8 cellular contexts compared by ENCODE assay signal in the genomic region with DNA sequence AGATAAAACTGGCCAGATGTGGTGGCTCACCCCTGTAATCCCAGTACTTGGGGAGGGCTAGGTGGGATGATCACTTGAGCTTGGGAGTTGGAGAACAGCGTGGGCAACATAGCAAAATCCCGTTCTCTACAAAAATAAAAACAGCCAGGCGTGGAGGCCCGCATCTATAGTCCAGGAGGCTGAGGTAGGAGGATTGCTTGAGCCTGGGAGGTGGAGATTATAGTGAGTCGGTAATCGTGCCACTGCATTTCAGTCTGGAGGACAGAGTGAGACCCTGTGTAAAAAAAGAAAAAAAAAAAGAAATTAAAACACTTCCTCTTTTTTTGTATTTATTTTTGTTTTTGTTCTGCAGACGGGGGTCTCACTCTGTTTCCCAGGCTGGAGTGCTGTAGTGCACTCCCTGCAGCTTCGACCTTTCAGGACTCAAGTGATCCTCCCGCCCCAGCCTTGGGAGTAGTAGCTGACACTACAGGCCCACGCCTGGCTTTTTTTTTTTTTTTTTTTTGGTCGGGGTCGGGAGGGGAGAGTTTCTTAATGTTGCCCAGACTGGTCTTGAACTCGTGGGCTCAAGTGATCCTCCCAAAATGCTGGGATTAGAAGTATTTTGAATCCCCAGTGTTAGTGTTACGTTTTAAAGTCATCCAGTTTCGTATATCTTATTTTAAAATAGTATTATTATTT. TPM values are rescaled to one million over a fixed set of nuclear protein-coding genes. Genes with fewer than 3 reads are reported as not detected.
DNase-seq lines count a peak whose midpoint lies in the region; ATAC-seq and TF ChIP-seq lines count a peak whose summit lies in the region.

No MANE protein-coding gene starts in this region.

- TF ChIP-seq CTCF in left ventricle myocardium inferior (IDR thresholded peaks at IDR 0.05; ENCODE audit: borderline replicate concordance) (no peak), brain microvascular endothelial cell (IDR thresholded peaks at IDR 0.05; ENCODE audit: low read depth, low read length, missing control alignments) (no peak), mesothelial cell of epicardium (IDR thresholded peaks at IDR 0.05; ENCODE audit: unreplicated experiment) (no peak), vagina (IDR thresholded peaks at IDR 0.05) (no peak)

- H3K27me3 ChIP-seq in left ventricle myocardium inferior (ENCODE audit: low read depth) (no peaks in the 10 kb centered on the region), brain microvascular endothelial cell (replicated peaks) (no peaks in the 10 kb centered on the region), vagina (no peaks in the 10 kb centered on the region)

- H3K9me3 ChIP-seq in left ventricle myocardium inferior (replicated peaks) (no peaks in the 10 kb centered on the region), vagina (no peaks in the 10 kb centered on the region)

- peak overlapping the region; percentile 89 for H3K27ac Mint-ChIP-seq in mesothelial cell of epicardium

- H3K4me3 Mint-ChIP-seq in mesothelial cell of epicardium, result peak overlapping the region; percentile 96

- peaks cover 5% of the 10 kb centered on the region for H3K36me3 Mint-ChIP-seq in mesothelial cell of epicardium

- intact Hi-C loops in left ventricle myocardium inferior (cut with micrococcal nuclease) (no loop called here), Right ventricle myocardium superior (cut with DNase I) (no loop called here), vagina (cut with DNase I) (no loop called here)

- H3K36me3 ChIP-seq in left ventricle myocardium inferior, result no peaks in the 10 kb centered on the region
- H3K36me3 ChIP-seq in brain microvascular endothelial cell (replicated peaks), result no peaks in the 10 kb centered on the region
- H3K36me3 ChIP-seq in vagina, result no peaks in the 10 kb centered on the region

- H3K27me3 Mint-ChIP-seq in mesothelial cell of epicardium (ENCODE audit: low read depth), result no peaks in the 10 kb centered on the region

- DNase-seq in left ventricle myocardium inferior (no peak), Right ventricle myocardium superior (no peak), brain microvascular endothelial cell (no peak), mesothelial cell of epicardium (ENCODE audit: low spot score in 2 of 2, unreplicated experiment in 2 of 2) (no peak), vagina (ENCODE audit: extremely low spot score in 2 of 2) (no peak), NCI-H2171 treated with DMSO at 0.1 percent for 48 hours (lab: John Stamatoyannopoulos, UW) (no peak), DMS 273 (lab: John Stamatoyannopoulos, UW; ENCODE audit: unreplicated experiment) (no peak)
- DNase-seq in activated effector memory CD4-positive, alpha-beta T cell treated with anti-CD3 and anti-CD28 coated beads, Interleukin-2, amount 50 U/mL, for 16 hours, result no peak

- in situ Hi-C loops in brain microvascular endothelial cell (cut with HindIII; ENCODE audit: low pct_ligation_motif_present, low sequenced_read_pairs), result no loop called here

- TF ChIP-seq POLR2A in vagina (IDR thresholded peaks at IDR 0.05), result no peak

- peaks cover 15% of the 10 kb centered on the region for H3K4me1 Mint-ChIP-seq in mesothelial cell of epicardium

- peak overlapping the region; percentile 81 for H3K4me3 ChIP-seq in left ventricle myocardium inferior
- H3K4me3 ChIP-seq in brain microvascular endothelial cell (ENCODE audit: low read depth, low read length), result peak overlapping the region; percentile 91
- H3K4me3 ChIP-seq in vagina, result peak overlapping the region; percentile 61 to 75

- H3K4me1 ChIP-seq in left ventricle myocardium inferior (peaks cover 80% of the 10 kb centered on the region), vagina (peaks cover 57% of the 10 kb centered on the region)

- ATAC-seq in Right ventricle myocardium superior (ENCODE audit: poor library complexity), result no peak

- H3K27ac ChIP-seq in left ventricle myocardium inferior (replicated peaks), result peak overlapping the region; percentile 97
- no peak overlapping the region for H3K27ac ChIP-seq in brain microvascular endothelial cell
- peak overlapping the region; percentile 99 for H3K27ac ChIP-seq in vagina

- no peaks in the 10 kb centered on the region for H3K9me3 Mint-ChIP-seq in mesothelial cell of epicardium

RNA-seq across cellular contexts. Expression of a gene that starts 1.5 kb away (rescaled TPM):
- total RNA-seq in left ventricle myocardium inferior (109 TPM), Right ventricle myocardium superior (113 TPM), mesothelial cell of epicardium (307 to 309 TPM (median 309 TPM) in 3 replicates), vagina (159 TPM)

RNA-seq across cellular contexts. Expression of a gene that starts 12.8 kb away (rescaled TPM):
- total RNA-seq in left ventricle myocardium inferior, result 3.0 TPM
- 1.7 TPM for total RNA-seq in Right ventricle myocardium superior
- total RNA-seq in mesothelial cell of epicardium, result 25.2 to 28.8 TPM (median 27.1 TPM) in 3 replicates
- 8.8 TPM for total RNA-seq in vagina

RNA-seq across cellular contexts. Expression of a gene that starts 51.1 kb away (rescaled TPM):
- 14.0 TPM for total RNA-seq in left ventricle myocardium inferior
- 13.4 TPM for total RNA-seq in Right ventricle myocardium superior
- 31.6 to 32.5 TPM (median 31.9 TPM) in 3 replicates for total RNA-seq in mesothelial cell of epicardium
- 15.0 TPM for total RNA-seq in vagina
